Comparison of ENCODE assay signal across 8 cellular contexts in the genomic region with DNA sequence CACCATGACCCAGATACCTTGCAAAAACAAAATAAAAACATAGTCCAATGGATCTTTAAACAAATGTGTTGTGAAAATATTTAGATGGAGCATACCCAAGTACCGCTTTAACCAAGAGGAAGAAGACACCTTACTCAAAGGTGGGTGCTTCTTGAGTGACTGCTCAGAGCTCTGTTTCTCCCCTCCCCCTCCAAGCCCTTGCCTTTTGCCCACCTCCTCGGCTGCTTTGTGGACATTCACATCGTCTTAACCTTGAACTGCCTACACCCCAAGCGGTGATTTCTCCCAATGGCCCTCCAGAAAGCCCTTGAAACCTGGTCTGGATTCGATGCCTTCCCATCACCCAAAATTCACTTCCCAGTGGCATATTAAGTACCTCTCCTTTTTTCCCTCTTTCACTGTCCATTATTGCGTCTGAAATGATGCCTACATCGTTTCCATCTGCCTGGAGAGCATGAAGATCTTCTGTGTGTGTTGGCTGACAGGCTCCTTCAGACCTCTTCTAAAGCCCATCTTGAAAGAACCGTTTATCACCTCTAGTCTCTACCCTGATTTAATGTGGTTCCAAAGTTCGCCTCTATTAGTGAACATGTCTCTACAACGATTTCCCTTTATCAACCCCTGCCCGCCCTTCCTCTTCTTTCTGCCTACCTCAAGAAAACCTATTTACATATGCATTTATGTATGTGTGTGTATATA. TPM values are rescaled to one million over a fixed set of nuclear protein-coding genes. Genes with fewer than 3 reads are reported as not detected.
DNase-seq lines count a peak whose midpoint lies in the region; ATAC-seq, FAIRE-seq and TF ChIP-seq lines count a peak whose summit lies in the region.

No MANE protein-coding gene starts in this region.

- peak overlapping the region; percentile 95 to 96 for H3K4me2 ChIP-seq in H1 (ENCODE audit: insufficient read depth in 1 of 2, low read depth in 2 of 2, low read length in 2 of 2)

- no peaks in the 10 kb centered on the region for H3K36me3 Mint-ChIP-seq in Caco-2 (ENCODE audit: insufficient read depth, unreplicated experiment)

- no peak overlapping the region for H3K14ac ChIP-seq in H1 (ENCODE audit: insufficient read length)

- H3K4me1 Mint-ChIP-seq in Caco-2 (ENCODE audit: low read depth, unreplicated experiment) = peaks cover 7% of the 10 kb centered on the region

- 76% methylated on average over 11 of the region's 11 CpGs; no CpG with 5 or more reads in 1 of the 2 experiments for WGBS in H1 (ENCODE audit: extremely low coverage in 1 of 2, insufficient coverage in 1 of 2, insufficient read length in 1 of 2, insufficient replicate concordance in 2 of 2, low coverage in 1 of 2, low lambda C conversion rate in 2 of 2, missing lambda C conversion rate in 1 of 2), 2 experiments

- H4K5ac ChIP-seq in H1 (ENCODE audit: insufficient read length, low read depth, low read length) = no peak overlapping the region

- no peaks in the 10 kb centered on the region for H3K36me3 ChIP-seq in Caco-2 (ENCODE audit: control insufficient read depth, insufficient read depth, low read length)
- H3K36me3 ChIP-seq in H1 (ENCODE audit: control insufficient read depth in 2 of 4, insufficient read depth in 4 of 4, low read length in 3 of 4) = no peaks in the 10 kb centered on the region
- H3K36me3 ChIP-seq in neutrophil = no peaks in the 10 kb centered on the region

- intact Hi-C loops in Caco-2 (cut with micrococcal nuclease; ENCODE audit: unreplicated experiment) = no loop called here

- FAIRE-seq in H1 (lab: Jason Lieb, UNC) = no peak

- H3K27me3 ChIP-seq in Caco-2 (replicated peaks; ENCODE audit: control insufficient read depth, insufficient read depth, low read length) (no peaks in the 10 kb centered on the region; the same call in 1 of the 2 replicates), H1 (replicated peaks in 1 of 4; ENCODE audit: control insufficient read depth in 3 of 4, extremely low read depth in 1 of 4, insufficient read depth in 3 of 4, low read length in 3 of 4) (peaks cover 0 to 10% (median 7%) of the 10 kb centered on the region in 4 experiments; a peak in 5 of 7 replicates), neutrophil (peaks cover 42% of the 10 kb centered on the region)

- H3K23ac ChIP-seq in H1 (ENCODE audit: insufficient read length) = no peak overlapping the region

- H3K9me3 Mint-ChIP-seq in Caco-2 (ENCODE audit: unreplicated experiment) = no peaks in the 10 kb centered on the region

- H3K4me3 ChIP-seq in Caco-2 (ENCODE audit: low read depth, low read length) (no peak overlapping the region), H1 (ENCODE audit: extremely low read depth in 1 of 4, insufficient read depth in 2 of 4, low read depth in 3 of 4, low read length in 4 of 4) (peak overlapping the region; percentile 65 to 97 (median 72); a peak in 5 of 8 replicates), neutrophil (ENCODE audit: low read depth in 1 of 2, low read length in 1 of 2) (peak overlapping the region; percentile 65 to 68)

- peaks cover 5% of the 10 kb centered on the region for H3K23me2 ChIP-seq in H1 (ENCODE audit: low read depth, low read length)

- H3K27ac ChIP-seq in H1 (ENCODE audit: low read depth, low read length) (no peak overlapping the region), neutrophil (no peak overlapping the region)

- CTCF ChIA-PET in Caco-2 (lab: Charles Lee) (no interaction called here), H1 (lab: Charles Lee; ENCODE audit: partially characterized antibody) (no interaction called here)

- H4K20me1 ChIP-seq in H1 (replicated peaks in 1 of 2; ENCODE audit: control insufficient read depth in 1 of 2, insufficient read depth in 2 of 2, low read length in 2 of 2) = no peaks in the 10 kb centered on the region

- no peak overlapping the region for H3K9ac ChIP-seq in H1 (replicated peaks in 1 of 4; ENCODE audit: extremely low read depth in 1 of 4, low read depth in 3 of 4, low read length in 3 of 4)

- no peak overlapping the region for H4K91ac ChIP-seq in H1 (replicated peaks; ENCODE audit: insufficient read length, low read length)

- no TSS peak for BruUV-seq in Caco-2 (replicated peaks; lab: Mats Ljungman, UMichigan)

- ATAC-seq in GM21390 (IDR thresholded peaks at IDR 0.05; ENCODE audit: unreplicated experiment) = no peak

- no peak overlapping the region for H2AK5ac ChIP-seq in H1 (ENCODE audit: low read depth, low read length)

- TF ChIP-seq POLR2A in H1 (IDR thresholded peaks at IDR 0.05; ENCODE audit: control extremely low read depth in 1 of 2, low read depth in 2 of 2, low read length in 2 of 2) = no peak

- peak overlapping the region; percentile 60 for H3K4me3 Mint-ChIP-seq in Caco-2 (ENCODE audit: unreplicated experiment)

- no peak overlapping the region for H2BK20ac ChIP-seq in H1 (ENCODE audit: low read length)

- no peaks in the 10 kb centered on the region for H3K9me3 ChIP-seq in Caco-2
- no peaks in the 10 kb centered on the region for H3K9me3 ChIP-seq in H1 (ENCODE audit: insufficient read depth in 2 of 2, low read depth in 1 of 2, low read length in 1 of 2)
- H3K9me3 ChIP-seq in neutrophil = no peaks in the 10 kb centered on the region

- no peak overlapping the region for H2BK12ac ChIP-seq in H1 (ENCODE audit: low read depth, low read length)

- H3K27me3 Mint-ChIP-seq in Caco-2 (ENCODE audit: insufficient read depth, unreplicated experiment) = peaks cover 15% of the 10 kb centered on the region

- no peak overlapping the region for H3K4ac ChIP-seq in H1 (replicated peaks; ENCODE audit: insufficient read length, low read depth, low read length)

- no peaks in the 10 kb centered on the region for H3K79me1 ChIP-seq in H1 (ENCODE audit: low read depth, low read length)

- no peak overlapping the region for H3K56ac ChIP-seq in H1 (replicated peaks; ENCODE audit: insufficient read length, low read depth, low read length)

- H2AFZ ChIP-seq in H1 (ENCODE audit: low read length) = no peak overlapping the region

- TF ChIP-seq EP300 in H1 (IDR thresholded peaks at IDR 0.05; ENCODE audit: borderline replicate concordance in 1 of 2, low read depth in 2 of 2, low read length in 2 of 2) = no peak

- H3K27ac Mint-ChIP-seq in Caco-2 (ENCODE audit: unreplicated experiment) = no peak overlapping the region

- no peak for TF ChIP-seq RAD21 in H1 (IDR thresholded peaks at IDR 0.05 in 1 of 2, conservative IDR thresholded peaks at IDR 0.05 in 1 of 2; ENCODE audit: low read depth in 2 of 2, low read length in 2 of 2)

- H2BK120ac ChIP-seq in H1 (replicated peaks; ENCODE audit: low read depth, low read length) = no peak overlapping the region

- H2BK15ac ChIP-seq in H1 (ENCODE audit: low read length) = no peak overlapping the region

- TF ChIP-seq CTCF in Caco-2 (IDR thresholded peaks at IDR 0.05; ENCODE audit: insufficient read depth in 1 of 2, low read depth in 1 of 2, low read length in 1 of 2, severe bottlenecking in 1 of 2, unreplicated experiment in 1 of 2) (no peak), H1 (IDR thresholded peaks at IDR 0.05; ENCODE audit: control extremely low read depth in 1 of 3, insufficient read depth in 1 of 3, low read depth in 1 of 3, low read length in 3 of 3) (no peak), neutrophil (IDR thresholded peaks at IDR 0.05) (no peak)

- POLR2A ChIA-PET in Caco-2 (lab: Charles Lee) = no interaction called here
- POLR2A ChIA-PET in H1 (lab: Charles Lee; ENCODE audit: partially characterized antibody) = no interaction called here

- no peak overlapping the region for H4K8ac ChIP-seq in H1 (ENCODE audit: extremely low read depth, insufficient read depth, low read length)

- no peak overlapping the region for H2BK5ac ChIP-seq in H1 (ENCODE audit: low read depth, low read length)

- H3K4me1 ChIP-seq in Caco-2 = no peaks in the 10 kb centered on the region
- H3K4me1 ChIP-seq in H1 (replicated peaks in 1 of 4; ENCODE audit: control insufficient read depth in 3 of 4, insufficient read depth in 4 of 4, low read length in 3 of 4) = peaks cover 2 to 11% (median 6%) of the 10 kb centered on the region in 4 experiments; a peak in 4 of 7 replicates
- peaks cover 8 to 24% of the 10 kb centered on the region in 2 experiments for H3K4me1 ChIP-seq in neutrophil (ENCODE audit: control insufficient read depth in 1 of 2, insufficient read depth in 1 of 2, low read depth in 1 of 2, low read length in 1 of 2)

- no peak for DNase-seq in Caco-2
- DNase-seq in NCI-H345 treated with DMSO at 0.1 percent for 48 hours (lab: John Stamatoyannopoulos, UW; ENCODE audit: unreplicated experiment) = peak; percentile 12
- no peak for DNase-seq in H1 (ENCODE audit: low read depth in 1 of 2, low spot score in 2 of 2)
- DNase-seq in GF-D8 (lab: John Stamatoyannopoulos, UW) = no peak
- no peak for DNase-seq in epidermal melanocyte (ENCODE audit: insufficient read length, low spot score)
- no peak for DNase-seq in midbrain (lab: John Stamatoyannopoulos, UW)

- H3K79me2 ChIP-seq in H1 (ENCODE audit: control insufficient read depth in 1 of 2, insufficient read depth in 2 of 2, low read length in 2 of 2) = no peaks in the 10 kb centered on the region

- H3K18ac ChIP-seq in H1 (ENCODE audit: extremely low read depth, low read length) = no peak overlapping the region

TF ChIP-seq in H1, 55 proteins besides CTCF, POLR2A, EP300 and RAD21 (continues in another document):
- TF ChIP-seq, protein P1, sequence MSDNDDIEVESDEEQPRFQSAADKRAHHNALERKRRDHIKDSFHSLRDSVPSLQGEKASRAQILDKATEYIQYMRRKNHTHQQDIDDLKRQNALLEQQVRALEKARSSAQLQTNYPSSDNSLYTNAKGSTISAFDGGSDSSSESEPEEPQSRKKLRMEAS (IDR thresholded peaks at IDR 0.05) = no peak
- TF ChIP-seq USF2 (IDR thresholded peaks at IDR 0.05; ENCODE audit: low read length) (no peak), TCF12 (IDR thresholded peaks at IDR 0.05; ENCODE audit: low read depth, low read length) (no peak), SP4 (IDR thresholded peaks at IDR 0.05; ENCODE audit: low read length) (no peak), NANOG (IDR thresholded peaks at IDR 0.05; ENCODE audit: insufficient read depth, low read depth, low read length, poor library complexity, severe bottlenecking) (no peak)

RNA-seq across cellular contexts. Expression of gene GPRIN3, which starts 1.0 kb away (rescaled TPM):
- total RNA-seq in Caco-2 (2022) = 0.02 and 0.05 TPM in 2 replicates
- 1.4 and 1.6 TPM in 2 replicates for total RNA-seq in H1 (2021; fragmentation: NEBNext Ultra II Directional; extraction: Animal tissue kit (Norgen Biotek cat#: 25700))
- polyA plus RNA-seq in H1 (2011; rRNA removed) = 0.16 and 0.17 TPM in 2 replicates
- 0.18 TPM for polyA plus RNA-seq in H1 (2011; cell fraction: cytosol; rRNA removed)
- polyA plus RNA-seq in H1 (2011; cell fraction: nucleus; rRNA removed) = 0.41 TPM
- polyA plus RNA-seq in H1 (2012, experiment 1 of 2) = 0.29 to 0.43 TPM (median 0.41 TPM) in 4 replicates
- 0.04 TPM for polyA plus RNA-seq in H1 (2012, experiment 2 of 2)
- 0.43 TPM for polyA plus RNA-seq in H1 (2013, experiment 1 of 2)
- polyA plus RNA-seq in H1 (2013, experiment 2 of 2) = 0.44 TPM
- 1.4 and 1.8 TPM in 2 replicates for polyA minus RNA-seq in H1 (2011; rRNA and poly(A)+ RNA removed)
- polyA minus RNA-seq in H1 (2011; cell fraction: cytosol; rRNA and poly(A)+ RNA removed) = 0.73 TPM
- 1.9 TPM for polyA minus RNA-seq in H1 (2011; cell fraction: nucleus; rRNA and poly(A)+ RNA removed)
